14 cellular contexts compared by ENCODE assay signal in genomic region chr11:28043930-28044709, GRCh38.
DNase-seq lines count a peak whose midpoint lies in the region; ATAC-seq and TF ChIP-seq lines count a peak whose summit lies in the region.
"Had no signal": no experiment of that assay in that cellular context is flagged by ENCODE, and none has a peak within 500 bp of the region (broad histone marks: within the 10 kb centered on the region; RNA-seq: fewer than 3 reads in every experiment).

No MANE protein-coding gene starts in this region.

- H4K20me1 ChIP-seq in PC-3 (ENCODE audit: low read length) = no peaks in the 10 kb centered on the region

- no peaks in the 10 kb centered on the region for H3K9me3 ChIP-seq in PC-3 (ENCODE audit: low read length)
- no peaks in the 10 kb centered on the region for H3K9me3 ChIP-seq in mucosa of descending colon
- no peaks in the 10 kb centered on the region for H3K9me3 ChIP-seq in spleen
- H3K9me3 ChIP-seq: BE2C, HAP-1 had no signal

- DNase-seq in EH (ENCODE audit: low read depth) = peak; percentile 24
- DNase-seq in PC-3 = peak; percentile 61
- DNase-seq in fibroblast of villous mesenchyme (ENCODE audit: low read depth) = peak; percentile 20
- no peak for DNase-seq in mucosa of descending colon
- no peak for DNase-seq in NCI-H526 treated with DMSO at 0.1 percent for 48 hours (lab: John Stamatoyannopoulos, UW)
- DNase-seq in spleen = no peak
- DNase-seq: BE2C; CD4-positive, alpha-beta memory T cell; DMS79; EL; GOT3 had no signal

- WGBS in spleen, 5 donors = 78 to 93% (median 84%) methylated on average over 3 of the region's 3 CpGs

- peak overlapping the region; percentile 61 for H3K4me2 ChIP-seq in PC-3 (ENCODE audit: low read length)

- H3K27me3 ChIP-seq in PC-3 (ENCODE audit: low read length) (no peaks in the 10 kb centered on the region), spleen (replicated peaks in 1 of 7) (no peaks in the 10 kb centered on the region)
- H3K27me3 ChIP-seq: BE2C had no signal

- POLR2A ChIA-PET in PC-3 (lab: Charles Lee; ENCODE audit: unreplicated experiment) = interaction anchor here (0.6 kb wide), 2 partner anchors 8 to 266 kb away, joined by 3 read pairs; no protein-coding TSS in a partner anchor

- H3F3A ChIP-seq in PC-3 (ENCODE audit: low read length, unreplicated experiment) = no peaks in the 10 kb centered on the region

- H3K27ac ChIP-seq in PC-3 (ENCODE audit: low read length) = peak overlapping the region; percentile 43
- no peak overlapping the region for H3K27ac ChIP-seq in spleen
- H3K27ac ChIP-seq: C4-2B had no signal

- no peak overlapping the region for H2AFZ ChIP-seq in PC-3 (ENCODE audit: low read length)

- H3K4me3 ChIP-seq in PC-3 (ENCODE audit: low read length) (no peak overlapping the region; the same call in 1 of the 2 replicates), fibroblast of villous mesenchyme (ENCODE audit: low read depth, low read length) (no peak overlapping the region), mucosa of descending colon (no peak overlapping the region), spleen (no peak overlapping the region)
- H3K4me3 ChIP-seq: HAP-1 had no signal

- H3K79me2 ChIP-seq in PC-3 (ENCODE audit: low read length) = no peaks in the 10 kb centered on the region

- CTCF ChIA-PET in PC-3 (lab: Charles Lee) = interaction anchor here (0.5 kb wide), 1 partner anchor 325 kb away, joined by 3 read pairs; no protein-coding TSS in a partner anchor

- ATAC-seq in PC-3 (peak; percentile 76), mucosa of descending colon (peak; percentile 35), HG03342 (IDR thresholded peaks at IDR 0.05; ENCODE audit: unreplicated experiment) (no peak)

- no peaks in the 10 kb centered on the region for H3K36me3 ChIP-seq in PC-3 (ENCODE audit: low read depth, low read length)
- no peaks in the 10 kb centered on the region for H3K36me3 ChIP-seq in mucosa of descending colon (ENCODE audit: low read depth)
- no peaks in the 10 kb centered on the region for H3K36me3 ChIP-seq in spleen
- H3K36me3 ChIP-seq: BE2C, HAP-1 had no signal

- H3K4me1 ChIP-seq in PC-3 (ENCODE audit: insufficient read depth, low read length) (peaks cover 23% of the 10 kb centered on the region), mucosa of descending colon (ENCODE audit: low read depth) (no peaks in the 10 kb centered on the region), spleen (no peaks in the 10 kb centered on the region)
- H3K4me1 ChIP-seq: BE2C had no signal

- no peak for TF ChIP-seq POLR2A in spleen (IDR thresholded peaks at IDR 0.05)

- no peaks in the 10 kb centered on the region for H3K9me2 ChIP-seq in PC-3 (replicated peaks; ENCODE audit: low read length)

- TF ChIP-seq CTCF in PC-3 (conservative IDR thresholded peaks at IDR 0.05; ENCODE audit: low read depth, low read length) = no peak
- no peak for TF ChIP-seq CTCF in fibroblast of villous mesenchyme (IDR thresholded peaks at IDR 0.05; ENCODE audit: insufficient read depth, low read depth, low read length)
- TF ChIP-seq CTCF in mucosa of descending colon (IDR thresholded peaks at IDR 0.05) = no peak
- TF ChIP-seq CTCF in spleen (IDR thresholded peaks at IDR 0.05 in 8 of 11, conservative IDR thresholded peaks at IDR 0.05 in 3 of 11) = no peak

- intact Hi-C loops in PC-3 (cut with micrococcal nuclease) = loop anchor here (5.0 to 10.0 kb wide), 2 partner anchors 139 to 327 kb away; no protein-coding TSS in a partner anchor
- intact Hi-C loops in mucosa of descending colon (cut with DNase I, micrococcal nuclease) = no loop called here
- intact Hi-C loops in spleen (cut with DNase I; ENCODE audit: low total_unique reads) = no loop called here

- no TSS peak for BruUV-seq in PC-3 (replicated peaks; lab: Mats Ljungman, UMichigan)

- H3K9ac ChIP-seq in PC-3 (ENCODE audit: low read length) = no peak overlapping the region

Comparison
In these comparisons a context has a peak if more than half of its experiments do, and no peak if none do; other contexts are left out.
1. DNase-seq: peak in EH (single experiment), PC-3 (single experiment) and fibroblast of villous mesenchyme (single experiment); none in mucosa of descending colon (0 of 3), NCI-H526 treated with DMSO at 0.1 percent for 48 hours (single experiment) and spleen (single experiment).